39 cellular contexts compared by ENCODE assay signal in genomic region chr9:70617033-70617432, GRCh38.
"Had no signal": no experiment of that assay in that cellular context is flagged by ENCODE, and none has a peak within 500 bp of the region (broad histone marks: within the 10 kb centered on the region; RNA-seq: fewer than 3 reads in every experiment).

No MANE protein-coding gene starts in this region.

- H3K36me3 ChIP-seq: adrenal gland, cardiac muscle cell had no signal

- H3K36me3 Mint-ChIP-seq: activated CD4-positive, alpha-beta memory T cell treated with anti-CD3 and anti-CD28 coated beads for 36 hours; activated naive CD4-positive, alpha-beta T cell treated with anti-CD3 and anti-CD28 coated beads, Interleukin-2, amount 50 U/mL, for 72 hours; activated naive CD8-positive, alpha-beta T cell treated with anti-CD3 and anti-CD28 coated beads for 36 hours had no signal

- H3K27me3 Mint-ChIP-seq: activated CD4-positive, alpha-beta memory T cell treated with anti-CD3 and anti-CD28 coated beads for 36 hours; activated naive CD8-positive, alpha-beta T cell treated with anti-CD3 and anti-CD28 coated beads for 36 hours; activated T-helper 17 cell treated with anti-CD3 and anti-CD28 coated beads, Interleukin-2, amount 50 U/mL, for 72 hours; central memory CD8-positive, alpha-beta T cell had no signal

- H3K4me3 ChIP-seq: adrenal gland, body of pancreas, cardiac muscle cell had no signal

- H3K9me3 ChIP-seq: adrenal gland, body of pancreas had no signal

- H3K4me1 ChIP-seq: body of pancreas had no signal

- DNase-seq: activated B cell treated with CpG ODN at 0.5 μM for 24 hours; activated CD4-positive, alpha-beta memory T cell treated with anti-CD3 and anti-CD28 coated beads for 36 hours; activated CD4-positive, alpha-beta T cell treated with anti-CD3 and anti-CD28 coated beads for 4 hours; activated CD4-positive, alpha-beta T cell treated with anti-CD3 and anti-CD28 coated beads, Interleukin-2, amount 10 ng/mL, durations not matched to agents 24 days and 14 days; activated CD4-positive, alpha-beta T cell treated with anti-CD3 and anti-CD28 coated beads, Interleukin-2, amount 50 U/mL, for 1 hour; activated CD4-positive, alpha-beta T cell treated with anti-CD3 and anti-CD28 coated beads, Interleukin-2, amount 50 U/mL, for 4 hours; activated CD4-positive, CD25-positive, alpha-beta regulatory T cell treated with anti-CD3 and anti-CD28 coated beads, Interleukin-2, amount 50 U/mL, for 72 hours; activated CD8-positive, alpha-beta memory T cell treated with anti-CD3 and anti-CD28 coated beads, Interleukin-2, amount 50 U/mL, for 4 hours; activated CD8-positive, alpha-beta T cell treated with anti-CD3 and anti-CD28 coated beads for 36 hours; activated effector memory CD4-positive, alpha-beta T cell treated with anti-CD3 and anti-CD28 coated beads, Interleukin-2, amount 50 U/mL, for 16 hours; activated gamma-delta T cell treated with Interleukin-2 at 50 U/mL for 16 hours; activated naive CD4-positive, alpha-beta T cell; activated naive CD4-positive, alpha-beta T cell treated with anti-CD3 and anti-CD28 coated beads for 36 hours; activated naive CD4-positive, alpha-beta T cell treated with anti-CD3 and anti-CD28 coated beads, Interleukin-2, amount 50 U/mL, for 16 hours; activated naive CD8-positive, alpha-beta T cell treated with anti-CD3 and anti-CD28 coated beads for 36 hours; activated T-cell treated with anti-CD3 and anti-CD28 coated beads for 4 hours; activated T-cell treated with anti-CD3 and anti-CD28 coated beads, Interleukin-2, amount 50 U/mL, for 1 hour; activated T-cell treated with anti-CD3 and anti-CD28 coated beads, Interleukin-2, amount 50 U/mL, for 4 hours; activated T-cell treated with anti-CD3 and anti-CD28 coated beads, Interleukin-2, amount 50 U/mL, for 72 hours; adrenal gland; amniotic stem cell; aorta; body of pancreas; caudate nucleus; cerebellar nuclear complex; T-helper 1 cell; T-helper 2 cell; T-helper 9 cell had no signal

- ATAC-seq: activated CD8-positive, alpha-beta T cell treated with anti-CD3 and anti-CD28 coated beads for 36 hours; activated naive CD4-positive, alpha-beta T cell treated with anti-CD3 and anti-CD28 coated beads, Interleukin-2, amount 50 U/mL, for 72 hours; activated T-cell treated with anti-CD3 and anti-CD28 coated beads, Interleukin-2, amount 50 U/mL, for 4 hours; activated T-cell treated with anti-CD3 and anti-CD28 coated beads, Interleukin-2, amount 50 U/mL, for 72 hours; activated T-helper 17 cell treated with anti-CD3 and anti-CD28 coated beads, Interleukin-2, amount 50 U/mL, for 72 hours; body of pancreas had no signal

- FAIRE-seq: astrocyte, bronchial epithelial cell, TTC549 had no signal

- H3K9me3 Mint-ChIP-seq: activated B cell treated with CpG ODN at 0.5 μM for 24 hours; activated CD4-positive, alpha-beta memory T cell treated with anti-CD3 and anti-CD28 coated beads for 36 hours; activated CD4-positive, alpha-beta T cell treated with anti-CD3 and anti-CD28 coated beads, Interleukin-2, amount 10 ng/mL, durations not matched to agents 24 days and 14 days; activated CD8-positive, alpha-beta T cell treated with anti-CD3 and anti-CD28 coated beads for 36 hours; activated naive CD4-positive, alpha-beta T cell treated with anti-CD3 and anti-CD28 coated beads for 36 hours; activated naive CD4-positive, alpha-beta T cell treated with anti-CD3 and anti-CD28 coated beads, Interleukin-2, amount 50 U/mL, for 72 hours; activated naive CD8-positive, alpha-beta T cell treated with anti-CD3 and anti-CD28 coated beads for 36 hours; activated T-cell treated with anti-CD3 and anti-CD28 coated beads, Interleukin-2, amount 50 U/mL, for 4 hours; activated T-cell treated with anti-CD3 and anti-CD28 coated beads, Interleukin-2, amount 50 U/mL, for 72 hours; activated T-helper 1 cell treated with anti-CD3 and anti-CD28 coated beads, Interleukin-12 subunit alpha, Interleukin-12 subunit beta, Interleukin-2, Interleukin-4 antibody, amounts not matched to agents 30 ng/mL and 10 ng/mL and 1 ng/mL, durations not matched to agents 14 hours and 24 hours and 36 hours; activated T-helper 17 cell treated with anti-CD3 and anti-CD28 coated beads, Interleukin-2, amount 50 U/mL, for 72 hours; central memory CD8-positive, alpha-beta T cell; T-helper 1 cell treated with Interleukin-12 subunit alpha and Interleukin-12 subunit beta and Interleukin-4 antibody, amounts not matched to agents 30 μg/mL and 1 μg/mL, for 36 hours; T-helper 2 cell treated with Interferon-gamma antibody and Interleukin-4, amounts not matched to agents 5 μg/mL and 100 μg/mL, for 36 hours had no signal

- H3K27me3 ChIP-seq: adrenal gland, body of pancreas, cardiac muscle cell had no signal

- H3K27ac Mint-ChIP-seq: activated B cell treated with CpG ODN at 0.5 μM for 24 hours; activated CD4-positive, alpha-beta memory T cell treated with anti-CD3 and anti-CD28 coated beads for 36 hours; activated CD4-positive, alpha-beta T cell treated with anti-CD3 and anti-CD28 coated beads, Interleukin-2, amount 10 ng/mL, durations not matched to agents 24 days and 14 days; activated CD8-positive, alpha-beta T cell treated with anti-CD3 and anti-CD28 coated beads for 36 hours; activated naive CD4-positive, alpha-beta T cell treated with anti-CD3 and anti-CD28 coated beads for 36 hours; activated naive CD4-positive, alpha-beta T cell treated with anti-CD3 and anti-CD28 coated beads, Interleukin-2, amount 50 U/mL, for 72 hours; activated naive CD8-positive, alpha-beta T cell treated with anti-CD3 and anti-CD28 coated beads for 36 hours; activated T-cell treated with anti-CD3 and anti-CD28 coated beads, Interleukin-2, amount 50 U/mL, for 72 hours; activated T-helper 1 cell treated with anti-CD3 and anti-CD28 coated beads, Interleukin-12 subunit alpha, Interleukin-12 subunit beta, Interleukin-2, Interleukin-4 antibody, amounts not matched to agents 30 ng/mL and 10 ng/mL and 1 ng/mL, durations not matched to agents 14 hours and 24 hours and 36 hours; activated T-helper 17 cell treated with anti-CD3 and anti-CD28 coated beads, Interleukin-2, amount 50 U/mL, for 72 hours; T-helper 1 cell treated with Interleukin-12 subunit alpha and Interleukin-12 subunit beta and Interleukin-4 antibody, amounts not matched to agents 30 μg/mL and 1 μg/mL, for 36 hours; T-helper 2 cell treated with Interferon-gamma antibody and Interleukin-4, amounts not matched to agents 5 μg/mL and 100 μg/mL, for 36 hours had no signal

- H3K4me1 Mint-ChIP-seq: activated B cell treated with CpG ODN at 0.5 μM for 24 hours; activated CD4-positive, alpha-beta T cell treated with anti-CD3 and anti-CD28 coated beads, Interleukin-2, amount 10 ng/mL, durations not matched to agents 24 days and 14 days; activated naive CD8-positive, alpha-beta T cell treated with anti-CD3 and anti-CD28 coated beads for 36 hours; activated T-helper 17 cell treated with anti-CD3 and anti-CD28 coated beads, Interleukin-2, amount 50 U/mL, for 72 hours; central memory CD8-positive, alpha-beta T cell had no signal

- H3K27ac ChIP-seq: adrenal gland, body of pancreas, cardiac muscle cell, VCaP had no signal

- H3K4me3 Mint-ChIP-seq: activated B cell treated with CpG ODN at 0.5 μM for 24 hours; activated CD4-positive, alpha-beta memory T cell treated with anti-CD3 and anti-CD28 coated beads for 36 hours; activated CD4-positive, alpha-beta T cell treated with anti-CD3 and anti-CD28 coated beads, Interleukin-2, amount 10 ng/mL, durations not matched to agents 24 days and 14 days; activated CD8-positive, alpha-beta T cell treated with anti-CD3 and anti-CD28 coated beads for 36 hours; activated naive CD4-positive, alpha-beta T cell treated with anti-CD3 and anti-CD28 coated beads for 36 hours; activated naive CD8-positive, alpha-beta T cell treated with anti-CD3 and anti-CD28 coated beads for 36 hours; activated T-cell treated with anti-CD3 and anti-CD28 coated beads, Interleukin-2, amount 50 U/mL, for 4 hours; activated T-cell treated with anti-CD3 and anti-CD28 coated beads, Interleukin-2, amount 50 U/mL, for 72 hours; activated T-helper 1 cell treated with anti-CD3 and anti-CD28 coated beads, Interleukin-12 subunit alpha, Interleukin-12 subunit beta, Interleukin-2, Interleukin-4 antibody, amounts not matched to agents 30 ng/mL and 10 ng/mL and 1 ng/mL, durations not matched to agents 14 hours and 24 hours and 36 hours; activated T-helper 17 cell treated with anti-CD3 and anti-CD28 coated beads, Interleukin-2, amount 50 U/mL, for 72 hours; central memory CD8-positive, alpha-beta T cell; T-helper 1 cell treated with Interleukin-12 subunit alpha and Interleukin-12 subunit beta and Interleukin-4 antibody, amounts not matched to agents 30 μg/mL and 1 μg/mL, for 36 hours; T-helper 2 cell treated with Interferon-gamma antibody and Interleukin-4, amounts not matched to agents 5 μg/mL and 100 μg/mL, for 36 hours had no signal
